ENCODE assay signal across 1 cellular context in the genomic region with DNA sequence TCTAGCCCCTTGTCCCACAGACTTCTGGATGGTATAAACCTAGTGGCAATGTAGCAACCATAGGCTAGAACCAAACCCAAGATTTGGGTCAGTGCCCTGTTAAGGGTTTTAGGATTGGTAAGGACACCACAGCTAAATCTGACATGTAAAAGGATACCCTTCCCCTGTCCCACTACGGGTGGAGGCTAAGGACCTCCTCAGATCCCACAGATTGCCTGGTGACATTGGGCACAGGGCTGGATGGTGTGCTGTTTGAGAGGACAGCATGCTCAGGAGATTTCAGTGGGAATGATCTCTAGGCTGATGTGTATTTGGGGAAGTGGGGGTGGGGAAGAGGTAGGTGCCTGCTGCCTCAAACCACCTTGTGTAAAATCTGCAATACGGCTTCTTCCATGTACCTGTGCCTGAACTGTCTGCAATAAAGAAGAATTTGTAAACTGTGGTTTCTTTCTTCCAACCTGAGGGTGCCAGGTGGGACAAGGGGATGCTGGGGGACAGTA.
TF ChIP-seq lines count a peak whose summit lies in the region.

No MANE protein-coding gene starts in this region.

TF ChIP-seq in HCT116, 20 proteins besides CTCF, POLR2A, EP300 and RAD21 (continued from another document):
- TF ChIP-seq, protein P1, sequence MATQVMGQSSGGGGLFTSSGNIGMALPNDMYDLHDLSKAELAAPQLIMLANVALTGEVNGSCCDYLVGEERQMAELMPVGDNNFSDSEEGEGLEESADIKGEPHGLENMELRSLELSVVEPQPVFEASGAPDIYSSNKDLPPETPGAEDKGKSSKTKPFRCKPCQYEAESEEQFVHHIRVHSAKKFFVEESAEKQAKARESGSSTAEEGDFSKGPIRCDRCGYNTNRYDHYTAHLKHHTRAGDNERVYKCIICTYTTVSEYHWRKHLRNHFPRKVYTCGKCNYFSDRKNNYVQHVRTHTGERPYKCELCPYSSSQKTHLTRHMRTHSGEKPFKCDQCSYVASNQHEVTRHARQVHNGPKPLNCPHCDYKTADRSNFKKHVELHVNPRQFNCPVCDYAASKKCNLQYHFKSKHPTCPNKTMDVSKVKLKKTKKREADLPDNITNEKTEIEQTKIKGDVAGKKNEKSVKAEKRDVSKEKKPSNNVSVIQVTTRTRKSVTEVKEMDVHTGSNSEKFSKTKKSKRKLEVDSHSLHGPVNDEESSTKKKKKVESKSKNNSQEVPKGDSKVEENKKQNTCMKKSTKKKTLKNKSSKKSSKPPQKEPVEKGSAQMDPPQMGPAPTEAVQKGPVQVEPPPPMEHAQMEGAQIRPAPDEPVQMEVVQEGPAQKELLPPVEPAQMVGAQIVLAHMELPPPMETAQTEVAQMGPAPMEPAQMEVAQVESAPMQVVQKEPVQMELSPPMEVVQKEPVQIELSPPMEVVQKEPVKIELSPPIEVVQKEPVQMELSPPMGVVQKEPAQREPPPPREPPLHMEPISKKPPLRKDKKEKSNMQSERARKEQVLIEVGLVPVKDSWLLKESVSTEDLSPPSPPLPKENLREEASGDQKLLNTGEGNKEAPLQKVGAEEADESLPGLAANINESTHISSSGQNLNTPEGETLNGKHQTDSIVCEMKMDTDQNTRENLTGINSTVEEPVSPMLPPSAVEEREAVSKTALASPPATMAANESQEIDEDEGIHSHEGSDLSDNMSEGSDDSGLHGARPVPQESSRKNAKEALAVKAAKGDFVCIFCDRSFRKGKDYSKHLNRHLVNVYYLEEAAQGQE (IDR thresholded peaks at IDR 0.05; ENCODE audit: low read depth) = no peak
- TF ChIP-seq FOSL1 (IDR thresholded peaks at IDR 0.05; ENCODE audit: low read depth) = no peak
- no peak for TF ChIP-seq CEBPB (IDR thresholded peaks at IDR 0.05; ENCODE audit: low read depth)
TF ChIP-seq in HCT116: peak in this region for 0.
